Comparison of ENCODE assay signal across 20 cellular contexts in the genomic region with DNA sequence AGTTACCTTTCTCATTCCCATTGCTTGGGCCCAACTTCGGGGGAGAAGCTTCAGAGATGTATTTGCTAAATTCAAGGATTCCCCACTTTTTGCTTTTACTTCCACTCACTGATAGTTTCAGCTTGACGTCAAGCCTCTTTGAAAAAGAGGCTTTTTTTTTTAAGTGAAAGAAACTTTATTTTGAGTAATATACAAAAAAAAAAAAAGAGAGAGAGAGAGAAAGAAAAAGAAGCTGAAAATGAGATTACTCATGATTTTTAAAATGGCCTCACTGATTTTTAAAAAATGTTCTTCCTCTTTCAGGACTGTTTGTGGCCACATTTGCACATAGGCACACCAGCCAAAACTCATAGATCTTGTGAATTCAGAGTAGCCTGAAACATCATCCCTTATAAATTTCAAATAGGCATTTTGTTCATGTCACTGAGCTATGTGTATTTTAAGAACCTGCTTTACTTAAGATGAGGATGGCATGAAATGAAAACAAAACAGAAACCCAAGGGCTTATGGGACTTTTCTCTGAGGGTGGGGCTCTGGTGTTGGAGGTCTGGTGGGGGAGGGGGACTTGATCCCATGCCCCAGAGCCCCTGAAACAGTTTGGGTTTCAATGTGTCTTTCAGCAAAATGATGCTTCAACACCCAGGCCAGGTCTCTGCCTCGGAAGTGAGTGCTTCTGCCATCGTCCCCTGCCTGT. TPM values are rescaled to one million over a fixed set of nuclear protein-coding genes. Genes with fewer than 3 reads are reported as not detected.
A peak's percentile ranks its signal among the peaks of the same experiment; 100 is the strongest.
DNase-seq lines count a peak whose midpoint lies in the region; ATAC-seq, FAIRE-seq and TF ChIP-seq lines count a peak whose summit lies in the region.
"Had no signal": no experiment of that assay in that cellular context is flagged by ENCODE, and none has a peak within 500 bp of the region (broad histone marks: within the 10 kb centered on the region; RNA-seq: fewer than 3 reads in every experiment).

No MANE protein-coding gene starts in this region.

- no peak overlapping the region for H3K4me3 ChIP-seq in K562
- H3K4me3 ChIP-seq: BLaER1, lung, tibial nerve had no signal

- peaks cover 8% of the 10 kb centered on the region for H3K9me1 ChIP-seq in K562 (ENCODE audit: control insufficient read depth, insufficient read depth, low read length)

- H3K9me3 ChIP-seq in K562 (replicated peaks; ENCODE audit: control insufficient read depth, insufficient read depth, low read depth, low read length) = no peaks in the 10 kb centered on the region
- H3K9me3 ChIP-seq: BLaER1, tibial nerve had no signal

- TF ChIP-seq CTCF in K562 (IDR thresholded peaks at IDR 0.05 in 2 of 3, conservative IDR thresholded peaks at IDR 0.05 in 1 of 3; ENCODE audit: insufficient read depth in 2 of 3, low read depth in 1 of 3, low read length in 3 of 3) = no peak

- ATAC-seq in GM18498 (IDR thresholded peaks at IDR 0.05; ENCODE audit: unreplicated experiment) (peak; percentile 42), K562 (no peak), GM21360 (IDR thresholded peaks at IDR 0.05; ENCODE audit: unreplicated experiment) (no peak), GM21526 (IDR thresholded peaks at IDR 0.05; ENCODE audit: low FRiP score, unreplicated experiment) (no peak)
- ATAC-seq: right cardiac atrium, T-cell had no signal

- in situ Hi-C loops in K562 (cut with MboI) = no loop called here

- TF ChIP-seq POLR2A in K562 (conservative IDR thresholded peaks at IDR 0.05) = no peak

- DNase-seq in CD1c-positive myeloid dendritic cell (ENCODE audit: extremely low spot score) (peak; percentile 38), NOMO-1 treated with dmso at 0.1 percent for 144 hours (lab: John Stamatoyannopoulos, UW; ENCODE audit: unreplicated experiment) (peak; percentile 23), K562 (ENCODE audit: extremely low read depth in 1 of 4, low spot score in 3 of 4) (no peak), NCI-H345 (lab: John Stamatoyannopoulos, UW) (no peak), HEK293T (ENCODE audit: extremely low spot score) (no peak)
- DNase-seq: activated gamma-delta T cell; NCI-H1436; NCI-H510A; nephron progenitor cell; right cardiac atrium; stimulated activated CD4-positive, alpha-beta T cell treated with anti-CD3 and anti-CD28 coated beads, Interleukin-2, amount 100 ng/mL, for 48 hours; T-cell had no signal

- no TSS peak for BruUV-seq in K562 (replicated peaks; lab: Mats Ljungman, UMichigan)

- WGBS in K562 (ENCODE audit: insufficient coverage, low coverage, missing lambda C conversion rate) = 80% methylated on average over 4 of the region's 4 CpGs

- H3K27ac ChIP-seq in K562 (ENCODE audit: extremely low read depth, low read depth, low read length) = no peak overlapping the region
- H3K27ac ChIP-seq: BLaER1, foreskin keratinocyte, tibial nerve had no signal

- H4K20me1 ChIP-seq in K562 (replicated peaks; ENCODE audit: control insufficient read depth, insufficient read depth, low read length) = peaks cover 55% of the 10 kb centered on the region

- no peak overlapping the region for H2AFZ ChIP-seq in K562 (ENCODE audit: low read depth, low read length)

- H3K79me2 ChIP-seq in K562 (ENCODE audit: control insufficient read depth, insufficient read depth, low read length) = peaks cover 41% of the 10 kb centered on the region

- POLR2A ChIA-PET in K562 (lab: Yijun Ruan, JAX) (interaction anchor here (0.6 to 1.5 kb wide), 9 partner anchors 16 to 645 kb away, joined by 3 to 6 read pairs (median 3); no protein-coding TSS in a partner anchor), HEK293T (lab: Yijun Ruan, JAX) (interaction anchor here (0.6 kb wide), 1 partner anchor 137 kb away, joined by 4 read pairs; no protein-coding TSS in a partner anchor)

- H3K36me3 ChIP-seq in K562 (ENCODE audit: control insufficient read depth, insufficient read depth, low read length) = peaks cover 41% of the 10 kb centered on the region

- H3K4me2 ChIP-seq in K562 (ENCODE audit: insufficient read depth, low read length) = no peak overlapping the region
- H3K4me2 ChIP-seq: BLaER1 had no signal

- CTCF ChIA-PET in K562 (lab: Yijun Ruan, JAX; ENCODE audit: low intra/inter-chr PET ratio) (no interaction called here), HEK293T (lab: Yijun Ruan, JAX) (interaction anchor here (0.5 to 1.3 kb wide), 2 partner anchors 18 to 58 kb away, joined by 3 to 4 read pairs; no protein-coding TSS in a partner anchor)

- TF ChIP-seq EP300 in K562 (IDR thresholded peaks at IDR 0.05; ENCODE audit: low read length) = no peak

- TF ChIP-seq RAD21 in K562 (CRISPR knock-in tag; conservative IDR thresholded peaks at IDR 0.05 in 1 of 2, IDR thresholded peaks at IDR 0.05 in 1 of 2) = no peak

- intact Hi-C loops in K562 (cut with micrococcal nuclease) = no loop called here

- H3K27me3 ChIP-seq in K562 (ENCODE audit: control insufficient read depth in 2 of 2, insufficient read depth in 2 of 2, low read length in 2 of 2) = no peaks in the 10 kb centered on the region; a peak in 1 of 5 replicates
- H3K27me3 ChIP-seq: tibial nerve had no signal

- FAIRE-seq in K562 (lab: Jason Lieb, UNC) = no peak
- FAIRE-seq: RCC 7860 had no signal

- peaks cover 2 to 13% of the 10 kb centered on the region in 2 experiments; a peak in 4 of 5 replicates for H3K4me1 ChIP-seq in K562 (replicated peaks in 1 of 2; ENCODE audit: control insufficient read depth in 2 of 2, insufficient read depth in 2 of 2, low read length in 2 of 2)
- H3K4me1 ChIP-seq: foreskin keratinocyte had no signal

- no peak overlapping the region for H3K9ac ChIP-seq in K562 (ENCODE audit: insufficient read depth in 1 of 2, low read depth in 2 of 2, low read length in 2 of 2)
- H3K9ac ChIP-seq: BLaER1 had no signal

TF ChIP-seq in K562, 482 proteins besides CTCF, POLR2A, EP300 and RAD21 (continues in another document):
- TF ChIP-seq PHB2 (IDR thresholded peaks at IDR 0.05; ENCODE audit: low read depth) = no peak
- TF ChIP-seq NFRKB (IDR thresholded peaks at IDR 0.05; ENCODE audit: low read depth) = no peak
- TF ChIP-seq, protein P1, sequence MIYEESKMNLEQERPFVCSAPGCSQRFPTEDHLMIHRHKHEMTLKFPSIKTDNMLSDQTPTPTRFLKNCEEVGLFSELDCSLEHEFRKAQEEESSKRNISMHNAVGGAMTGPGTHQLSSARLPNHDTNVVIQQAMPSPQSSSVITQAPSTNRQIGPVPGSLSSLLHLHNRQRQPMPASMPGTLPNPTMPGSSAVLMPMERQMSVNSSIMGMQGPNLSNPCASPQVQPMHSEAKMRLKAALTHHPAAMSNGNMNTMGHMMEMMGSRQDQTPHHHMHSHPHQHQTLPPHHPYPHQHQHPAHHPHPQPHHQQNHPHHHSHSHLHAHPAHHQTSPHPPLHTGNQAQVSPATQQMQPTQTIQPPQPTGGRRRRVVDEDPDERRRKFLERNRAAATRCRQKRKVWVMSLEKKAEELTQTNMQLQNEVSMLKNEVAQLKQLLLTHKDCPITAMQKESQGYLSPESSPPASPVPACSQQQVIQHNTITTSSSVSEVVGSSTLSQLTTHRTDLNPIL (CRISPR knock-in tag; IDR thresholded peaks at IDR 0.05) = no peak
- TF ChIP-seq BCOR (IDR thresholded peaks at IDR 0.05) = no peak
- no peak for TF ChIP-seq NFXL1 (CRISPR knock-in tag; IDR thresholded peaks at IDR 0.05)
- peak; percentile 17; the same call in 1 of the 2 replicates for TF ChIP-seq POLR2G (IDR thresholded peaks at IDR 0.05; ENCODE audit: low read depth, low read length)
- TF ChIP-seq ZNF146 (CRISPR knock-in tag; IDR thresholded peaks at IDR 0.05; ENCODE audit: unreplicated experiment) = no peak
- TF ChIP-seq SMARCA5 (IDR thresholded peaks at IDR 0.05) = no peak
- no peak for TF ChIP-seq NCOA1 (IDR thresholded peaks at IDR 0.05; ENCODE audit: low read depth)

TF ChIP-seq in HEK293T, 16 proteins besides CTCF, POLR2A, EP300 and RAD21:
- no peak for TF ChIP-seq LEF1 (IDR thresholded peaks at IDR 0.05; ENCODE audit: borderline replicate concordance)
- TF ChIP-seq, protein P2, sequence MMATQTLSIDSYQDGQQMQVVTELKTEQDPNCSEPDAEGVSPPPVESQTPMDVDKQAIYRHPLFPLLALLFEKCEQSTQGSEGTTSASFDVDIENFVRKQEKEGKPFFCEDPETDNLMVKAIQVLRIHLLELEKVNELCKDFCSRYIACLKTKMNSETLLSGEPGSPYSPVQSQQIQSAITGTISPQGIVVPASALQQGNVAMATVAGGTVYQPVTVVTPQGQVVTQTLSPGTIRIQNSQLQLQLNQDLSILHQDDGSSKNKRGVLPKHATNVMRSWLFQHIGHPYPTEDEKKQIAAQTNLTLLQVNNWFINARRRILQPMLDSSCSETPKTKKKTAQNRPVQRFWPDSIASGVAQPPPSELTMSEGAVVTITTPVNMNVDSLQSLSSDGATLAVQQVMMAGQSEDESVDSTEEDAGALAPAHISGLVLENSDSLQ (IDR thresholded peaks at IDR 0.05) = no peak
- TF ChIP-seq L3MBTL2 (conservative IDR thresholded peaks at IDR 0.05) = no peak
- TF ChIP-seq BHLHE40 (IDR thresholded peaks at IDR 0.05; ENCODE audit: borderline replicate concordance) = no peak
- TF ChIP-seq NFRKB (IDR thresholded peaks at IDR 0.05) = no peak
- TF ChIP-seq ZNF384 (IDR thresholded peaks at IDR 0.05) = no peak

RNA-seq across cellular contexts. Expression of a gene that starts 6.0 kb away (rescaled TPM):
- total RNA-seq in K562 (2011; cell fraction: chromatin; rRNA removed; ENCODE audit: low replicate concordance) = 31.4 and 31.5 TPM in 2 replicates
- 21.5 and 24.3 TPM in 2 replicates for total RNA-seq in K562 (2011; cell fraction: nucleolus; rRNA removed)
- total RNA-seq in K562 (2011; cell fraction: nucleoplasm; rRNA removed) = 32.1 and 39.3 TPM in 2 replicates
- total RNA-seq in K562 (2014; rRNA removed) = 17.2 and 19.8 TPM in 2 replicates
- total RNA-seq in K562 (2014; rRNA removed; fragmentation: Illumina TruSeq; extraction: Trizol) = 25.9 and 32.7 TPM in 2 replicates
- total RNA-seq in K562 (2015; rRNA removed; fragmentation: Illumina TruSeq; extraction: Trizol) = 2.9 and 3.5 TPM in 2 replicates
- 21.8 and 27.6 TPM in 2 replicates for total RNA-seq in K562 (2021)
- 12.0 and 13.2 TPM in 2 replicates for polyA plus RNA-seq in K562 (2011; rRNA removed)
- 5.6 and 9.8 TPM in 2 replicates for polyA plus RNA-seq in K562 (2011; cell fraction: cytosol; rRNA removed)
- 15.2 and 16.0 TPM in 2 replicates for polyA plus RNA-seq in K562 (2011; cell fraction: nucleus; rRNA removed)
- polyA plus RNA-seq in K562 (2012) = 10.8 and 39.2 TPM in 2 replicates
- polyA plus RNA-seq in K562 (2014; fragmentation: Illumina TruSeq; extraction: Trizol) = 27.6 and 32.0 TPM in 2 replicates
- polyA plus RNA-seq in K562 (2014; fragmentation: Nextera tagmentation; extraction: Ambion mirVana) = 1 to 10 TPM; 6.1 to 6.8 TPM
- 26.2 and 28.2 TPM in 2 replicates for polyA plus RNA-seq in K562 (2014; rRNA removed)
- polyA minus RNA-seq in K562 (2011; rRNA and poly(A)+ RNA removed) = 12.2 and 14.3 TPM in 2 replicates
- 4.9 and 7.1 TPM in 2 replicates for polyA minus RNA-seq in K562 (2011; cell fraction: cytosol; rRNA and poly(A)+ RNA removed)
- 14.4 and 22.3 TPM in 2 replicates for polyA minus RNA-seq in K562 (2011; cell fraction: nucleus; rRNA and poly(A)+ RNA removed)

Comparison
In these comparisons a context has a peak if more than half of its experiments do, and no peak if none do; other contexts are left out.
1. DNase-seq: peak in CD1c-positive myeloid dendritic cell (single experiment) and NOMO-1 treated with dmso at 0.1 percent for 144 hours (single experiment); none in K562 (0 of 4), NCI-H345 (single experiment) and HEK293T (single experiment).